In genomic region chr11:67501854-67502253, GRCh38 we compare ENCODE assay signal across 1 cellular context.
TF ChIP-seq lines count a peak whose summit lies in the region.

No MANE protein-coding gene starts in this region.

TF ChIP-seq in K562, 482 proteins besides CTCF, POLR2A, EP300 and RAD21:
- 0 out of 2 replicates have a peak, but pooled peaks have one; percentile 33 for TF ChIP-seq POLR2G (IDR thresholded peaks at IDR 0.05; ENCODE audit: low read depth, low read length)
- no peak for TF ChIP-seq SP1 (CRISPR knock-in tag; IDR thresholded peaks at IDR 0.05)
TF ChIP-seq in K562: peak in this region for 1.
